Comparison of ENCODE assay signal across 8 cellular contexts in genomic region chr1:100354971-100355394, GRCh38. TPM values are rescaled to one million over a fixed set of nuclear protein-coding genes. Genes with fewer than 3 reads are reported as not detected.
DNase-seq lines count a peak whose midpoint lies in the region; ATAC-seq and TF ChIP-seq lines count a peak whose summit lies in the region.

No MANE protein-coding gene starts in this region.

- H3K27ac ChIP-seq in HCT116 (ENCODE audit: low read depth, low read length) (no peak overlapping the region), RWPE1 (no peak overlapping the region), testis (no peak overlapping the region), heart left ventricle (no peak overlapping the region)

- H3K36me3 ChIP-seq in HCT116 (ENCODE audit: control insufficient read depth in 1 of 2, insufficient read depth in 2 of 2, low read length in 2 of 2), result peaks cover 0 to 2% of the 10 kb centered on the region in 2 experiments; a peak in 1 of 4 replicates
- no peaks in the 10 kb centered on the region for H3K36me3 ChIP-seq in testis (ENCODE audit: low read depth, missing control alignments)
- H3K36me3 ChIP-seq in heart left ventricle, result peaks cover 0 to 4% (median 0%) of the 10 kb centered on the region in 9 donors

- no peak overlapping the region for H3K27ac Mint-ChIP-seq in endothelial cell (ENCODE audit: unreplicated experiment)

- intact Hi-C loops in HCT116 (cut with micrococcal nuclease), result loop anchor here (5.0 to 10.0 kb wide), 2 partner anchors 103 to 380 kb away; no protein-coding TSS in a partner anchor
- intact Hi-C loops in testis (cut with DNase I; ENCODE audit: low total_unique reads), result no loop called here
- intact Hi-C loops in heart left ventricle (cut with DNase I), result loop anchor here (5.0 to 10.0 kb wide), 13 partner anchors 42 to 223 kb away; partner anchors contain the start of genes RTCA (in 6 of the 10), SASS6 (in 2 of the 10), TRMT13 (in 2 of the 10) and DBT (in 1 of the 10)

- H3K4me2 ChIP-seq in HCT116 (ENCODE audit: low read length), result peak overlapping the region; percentile 97

- peaks cover 24% of the 10 kb centered on the region for H3K27me3 Mint-ChIP-seq in endothelial cell (ENCODE audit: unreplicated experiment)

- in situ Hi-C loops in ACHN (cut with HindIII; ENCODE audit: low pct_ligation_motif_present, low pct_unique_long_range_greater_than_20kb, low sequenced_read_pairs), result no loop called here

- H3K4me1 Mint-ChIP-seq in endothelial cell (ENCODE audit: unreplicated experiment), result peaks cover 38% of the 10 kb centered on the region

- H3K36me3 Mint-ChIP-seq in endothelial cell (ENCODE audit: low read depth, unreplicated experiment), result peaks cover 9% of the 10 kb centered on the region

- TF ChIP-seq POLR2A in HCT116 (IDR thresholded peaks at IDR 0.05; ENCODE audit: borderline replicate concordance, extremely low read depth, insufficient read depth, insufficient read length) (no peak), testis (IDR thresholded peaks at IDR 0.05) (no peak), heart left ventricle (IDR thresholded peaks at IDR 0.05) (no peak)

- H3K9me3 ChIP-seq in HCT116 (ENCODE audit: control insufficient read depth in 1 of 2, insufficient read depth in 1 of 2, low read depth in 1 of 2, low read length in 2 of 2), result no peaks in the 10 kb centered on the region
- no peaks in the 10 kb centered on the region for H3K9me3 ChIP-seq in testis
- H3K9me3 ChIP-seq in heart left ventricle, result no peaks in the 10 kb centered on the region

- H3K4me1 ChIP-seq in HCT116 (ENCODE audit: control insufficient read depth in 1 of 2, insufficient read depth in 2 of 2, low read length in 2 of 2), result peaks cover 30 to 42% of the 10 kb centered on the region in 2 experiments
- H3K4me1 ChIP-seq in testis, result peaks cover 11% of the 10 kb centered on the region
- peaks cover 0 to 68% (median 36%) of the 10 kb centered on the region in 12 donors for H3K4me1 ChIP-seq in heart left ventricle

- peak overlapping the region in 1 of 2 experiments; percentile 25; a peak in 1 of 4 replicates for H3K4me3 ChIP-seq in HCT116 (replicated peaks in 1 of 2; ENCODE audit: low read depth in 1 of 2, low read length in 2 of 2)
- no peak overlapping the region for H3K4me3 ChIP-seq in testis
- peak overlapping the region in 2 of 12 donors; percentile 66 to 99 for H3K4me3 ChIP-seq in heart left ventricle

- no TSS peak for BruUV-seq in HCT116 (replicated peaks; lab: Mats Ljungman, UMichigan)

- CTCF ChIA-PET in HCT116 (lab: Charles Lee), result interaction anchor here (1.0 kb wide), 1 partner anchor 104 kb away, joined by 3 read pairs; no protein-coding TSS in a partner anchor
- CTCF ChIA-PET in RWPE1 (lab: Yijun Ruan, JAX), result interaction anchor here (0.6 kb wide), 1 partner anchor 707 kb away, joined by 3 read pairs; no protein-coding TSS in a partner anchor

- no peaks in the 10 kb centered on the region for H4K20me1 ChIP-seq in HCT116 (ENCODE audit: insufficient read depth)

- H3K27me3 ChIP-seq in HCT116 (ENCODE audit: insufficient read depth, low read length), result no peaks in the 10 kb centered on the region
- no peaks in the 10 kb centered on the region for H3K27me3 ChIP-seq in testis
- no peaks in the 10 kb centered on the region for H3K27me3 ChIP-seq in heart left ventricle

- ATAC-seq in HCT116 (0 out of 2 replicates have a peak, but pooled peaks have one; percentile 15), GM18868 (IDR thresholded peaks at IDR 0.05; ENCODE audit: unreplicated experiment) (no peak), heart left ventricle (no peak)

- POLR2A ChIA-PET in HCT116 (lab: Charles Lee) (interaction anchor here (1.6 kb wide), 1 partner anchor 8 kb away, joined by 5 read pairs; no protein-coding TSS in a partner anchor), RWPE1 (lab: Yijun Ruan, JAX; ENCODE audit: low non-redundant PET) (no interaction called here)

- DNase-seq in ACHN (peak; percentile 56), HCT116 (ENCODE audit: low read depth, low spot score) (peak; percentile 51), RWPE1 (ENCODE audit: low spot score) (peak; percentile 66), endothelial cell (ENCODE audit: low spot score) (no peak), retina (peak; percentile 13), testis (no peak), heart left ventricle (no peak)

- no peak for TF ChIP-seq RAD21 in HCT116 (IDR thresholded peaks at IDR 0.05; ENCODE audit: low read depth)

- WGBS in testis, 2 donors, result 51 to 62% methylated on average over 2 of the region's 2 CpGs
- 26 to 41% (median 39%) methylated on average over 2 of the region's 2 CpGs for WGBS in heart left ventricle, 4 donors

- no peaks in the 10 kb centered on the region for H3K79me2 ChIP-seq in HCT116 (ENCODE audit: insufficient read depth, low read length)

- no peak overlapping the region for H2AFZ ChIP-seq in HCT116 (ENCODE audit: low read depth, low read length, poor library complexity, severe bottlenecking)

- RAD21 ChIA-PET in HCT116 (lab: Charles Lee; ENCODE audit: low non-redundant PET in 1 of 2, low total read pairs in 2 of 2, uncharacterized antibody in 2 of 2, unreplicated experiment in 2 of 2), result no interaction called here

- H3K9me2 ChIP-seq in HCT116 (ENCODE audit: insufficient read depth), result no peaks in the 10 kb centered on the region

- H3K9me3 Mint-ChIP-seq in endothelial cell (ENCODE audit: unreplicated experiment), result no peaks in the 10 kb centered on the region

- peak overlapping the region; percentile 17 for H3K4me3 Mint-ChIP-seq in endothelial cell (ENCODE audit: unreplicated experiment)

- TF ChIP-seq CTCF in HCT116 (IDR thresholded peaks at IDR 0.05 in 2 of 3, conservative IDR thresholded peaks at IDR 0.05 in 1 of 3; ENCODE audit: borderline replicate concordance in 1 of 3, insufficient read depth in 1 of 3, low read depth in 2 of 3, low read length in 2 of 3), result no peak
- TF ChIP-seq CTCF in RWPE1 (conservative IDR thresholded peaks at IDR 0.05; ENCODE audit: low read depth), result no peak
- TF ChIP-seq CTCF in endothelial cell (IDR thresholded peaks at IDR 0.05; ENCODE audit: unreplicated experiment), result no peak
- TF ChIP-seq CTCF in testis (IDR thresholded peaks at IDR 0.05), result no peak
- TF ChIP-seq CTCF in heart left ventricle (IDR thresholded peaks at IDR 0.05), result no peak

- no peak overlapping the region for H3K9ac ChIP-seq in HCT116 (ENCODE audit: low read length)

TF ChIP-seq in HCT116, 20 proteins besides CTCF, POLR2A, EP300 and RAD21:
- no peak for TF ChIP-seq ELF1 (IDR thresholded peaks at IDR 0.05; ENCODE audit: borderline replicate concordance, low read depth)
- TF ChIP-seq ATF3 (IDR thresholded peaks at IDR 0.05), result no peak
- no peak for TF ChIP-seq ZFX (IDR thresholded peaks at IDR 0.05)
- no peak for TF ChIP-seq CEBPB (IDR thresholded peaks at IDR 0.05; ENCODE audit: low read depth)
- no peak for TF ChIP-seq POLR2AphosphoS5 (IDR thresholded peaks at IDR 0.05; ENCODE audit: low read depth, low read length)
- TF ChIP-seq FOSL1 (IDR thresholded peaks at IDR 0.05; ENCODE audit: low read depth), result no peak
- peak; percentile 35; the same call in 1 of the 2 replicates for TF ChIP-seq JUND (IDR thresholded peaks at IDR 0.05)
- no peak for TF ChIP-seq ZBTB33 (IDR thresholded peaks at IDR 0.05; ENCODE audit: extremely low read depth, insufficient replicate concordance, low read length)
- no peak for TF ChIP-seq SRF (IDR thresholded peaks at IDR 0.05; ENCODE audit: low read depth)
- TF ChIP-seq CBX3 (IDR thresholded peaks at IDR 0.05; ENCODE audit: low read depth), result peak; percentile 65; the same call in 1 of the 2 replicates
- TF ChIP-seq EZH2phosphoT487 (IDR thresholded peaks at IDR 0.05; ENCODE audit: borderline replicate concordance), result no peak
- TF ChIP-seq YY1 (IDR thresholded peaks at IDR 0.05; ENCODE audit: extremely low read depth, insufficient replicate concordance, low read depth, low read length), result no peak
- TF ChIP-seq MAX (IDR thresholded peaks at IDR 0.05), result no peak
- no peak for TF ChIP-seq SP1 (IDR thresholded peaks at IDR 0.05; ENCODE audit: low read depth)
- no peak for TF ChIP-seq EZH2 (IDR thresholded peaks at IDR 0.05)
- no peak for TF ChIP-seq ZNF274 (IDR thresholded peaks at IDR 0.05; ENCODE audit: low read depth, low read length)

RNA-seq across cellular contexts. Expression of gene CDC14A, which starts 2.7 kb away (rescaled TPM):
- total RNA-seq in HCT116 (2021; ENCODE audit: unreplicated experiment), result 5.1 TPM
- polyA plus RNA-seq in HCT116 (2012), result 1.4 and 2.0 TPM in 2 replicates
- total RNA-seq in endothelial cell (ENCODE audit: unreplicated experiment), result 12.9 TPM
- total RNA-seq in testis, result 10 to 100 TPM; 28.3 to 40.6 TPM
- 55.9 TPM for polyA plus RNA-seq in testis (ENCODE audit: insufficient read depth, low read depth, low replicate concordance)
- total RNA-seq in heart left ventricle, result 1 to 10 TPM; 2.2 to 8.8 (median 4.4) TPM
- 1 to 10 TPM; 1.7 to 2.4 TPM for polyA plus RNA-seq in heart left ventricle

Comparison
In these comparisons a context has a peak if more than half of its experiments do, and no peak if none do; other contexts are left out.
1. DNase-seq: peak in ACHN (single experiment), HCT116 (single experiment), RWPE1 (single experiment) and retina (single experiment); none in endothelial cell (single experiment), testis (single experiment) and heart left ventricle (0 of 5).